ENCODE assay signal across 24 cellular contexts in genomic region chr1:170732262-170732595, GRCh38.
DNase-seq lines count a peak whose midpoint lies in the region; ATAC-seq and TF ChIP-seq lines count a peak whose summit lies in the region.
"Had no signal": no experiment of that assay in that cellular context is flagged by ENCODE, and none has a peak within 500 bp of the region (broad histone marks: within the 10 kb centered on the region; RNA-seq: fewer than 3 reads in every experiment).

No MANE protein-coding gene starts in this region.

- DNase-seq in DMS 273 (lab: John Stamatoyannopoulos, UW; ENCODE audit: unreplicated experiment) (peak; percentile 40), DMS 273 treated with DMSO at 0.1 percent for 48 hours (lab: John Stamatoyannopoulos, UW) (no peak), amniotic stem cell (lab: John Stamatoyannopoulos, UW) (peak; percentile 21), heart left ventricle (peak in 1 of 5 donors; percentile 27), body of pancreas (no peak)
- DNase-seq: activated CD4-positive, alpha-beta T cell treated with anti-CD3 and anti-CD28 coated beads, Interleukin-2, amount 10 ng/mL, durations not matched to agents 7 days and 5 days; activated naive CD4-positive, alpha-beta T cell treated with anti-CD3 and anti-CD28 coated beads, Interleukin-2, amount 10 ng/mL, durations not matched to agents 7 days and 5 days; CD8-positive, alpha-beta T cell; effector CD4-positive, alpha-beta T cell; MG63; naive thymus-derived CD8-positive, alpha-beta T cell; NCI-H1694 treated with DMSO at 0.1 percent for 48 hours; NCI-H526 treated with DMSO at 0.1 percent for 48 hours; PC-3; stimulated activated naive CD8-positive, alpha-beta T cell treated with anti-CD3 and anti-CD28 coated beads, Interleukin-15, Interleukin-2, amounts not matched to agents 100 U/mL and 50 U/mL, for 24 hours; trophoblast cell had no signal

- WGBS in heart left ventricle, 4 donors, result 14 to 28% (median 20%) methylated on average over 2 of the region's 2 CpGs
- 37 to 38% methylated on average over 2 of the region's 2 CpGs for WGBS in body of pancreas, 2 donors

- TF ChIP-seq CTCF in heart left ventricle (IDR thresholded peaks at IDR 0.05) (no peak), body of pancreas (IDR thresholded peaks at IDR 0.05) (no peak)

- TF ChIP-seq POLR2A in heart left ventricle (IDR thresholded peaks at IDR 0.05) (no peak), body of pancreas (IDR thresholded peaks at IDR 0.05) (no peak)

- intact Hi-C loops in heart left ventricle (cut with DNase I) (loop anchor here in 3 of 10 donors (5.0 to 10.0 kb wide), 2 partner anchors 35 to 197 kb away; partner anchors contain the start of gene GORAB (in 1 of the 3)), body of pancreas (cut with DNase I) (no loop called here)

- H3K27ac ChIP-seq in heart left ventricle (peak overlapping the region in 9 of 12 donors; percentile 3 to 79 (median 55)), skeletal muscle tissue (ENCODE audit: low read depth, low read length) (peak overlapping the region; percentile 97), body of pancreas (no peak overlapping the region)
- H3K27ac ChIP-seq: 22Rv1, prostate gland, SK-N-MC had no signal

- H3K9me3 ChIP-seq in heart left ventricle (no peaks in the 10 kb centered on the region), skeletal muscle tissue (ENCODE audit: control insufficient read depth in 3 of 3, low read length in 3 of 3) (no peaks in the 10 kb centered on the region), body of pancreas (no peaks in the 10 kb centered on the region)
- H3K9me3 ChIP-seq: breast epithelium, HAP-1, MG63, prostate gland had no signal

- H3K4me1 ChIP-seq in heart left ventricle (peaks cover 0 to 60% (median 38%) of the 10 kb centered on the region in 12 donors), skeletal muscle tissue (ENCODE audit: control insufficient read depth in 3 of 3, insufficient read depth in 3 of 3, low read length in 3 of 3) (peaks cover 29 to 53% (median 52%) of the 10 kb centered on the region in 3 donors), body of pancreas (no peaks in the 10 kb centered on the region)
- H3K4me1 ChIP-seq: breast epithelium, HAP-1, prostate gland had no signal

- H3K27me3 ChIP-seq in heart left ventricle (no peaks in the 10 kb centered on the region), skeletal muscle tissue (ENCODE audit: control insufficient read depth in 3 of 3, insufficient read depth in 3 of 3, low read length in 3 of 3) (no peaks in the 10 kb centered on the region), body of pancreas (no peaks in the 10 kb centered on the region)
- H3K27me3 ChIP-seq: breast epithelium, MG63 had no signal

- H3K36me3 ChIP-seq in heart left ventricle, result peaks cover 0 to 31% (median 0%) of the 10 kb centered on the region in 9 donors
- H3K36me3 ChIP-seq in skeletal muscle tissue (ENCODE audit: control insufficient read depth in 3 of 3, insufficient read depth in 3 of 3, low read length in 3 of 3), result peaks cover 0 to under 1% (median 0%) of the 10 kb centered on the region in 3 donors
- no peaks in the 10 kb centered on the region for H3K36me3 ChIP-seq in body of pancreas (replicated peaks in 1 of 2; ENCODE audit: insufficient read depth in 1 of 2, low read depth in 2 of 2)
- H3K36me3 ChIP-seq: breast epithelium, HAP-1, MG63, prostate gland had no signal

- H3K9ac ChIP-seq in skeletal muscle tissue (ENCODE audit: low read depth in 1 of 3, low read length in 3 of 3), result no peak overlapping the region

- H3K4me3 ChIP-seq in heart left ventricle (no peak overlapping the region), skeletal muscle tissue (ENCODE audit: low read length in 3 of 3) (no peak overlapping the region), body of pancreas (no peak overlapping the region)
- H3K4me3 ChIP-seq: breast epithelium, HAP-1, MG63, prostate gland, SK-N-MC had no signal

- peak in 1 of 4 donors; percentile 29 for ATAC-seq in heart left ventricle
- ATAC-seq in GM21786 (IDR thresholded peaks at IDR 0.05; ENCODE audit: unreplicated experiment), result no peak
- no peak for ATAC-seq in GM21360 (IDR thresholded peaks at IDR 0.05; ENCODE audit: unreplicated experiment)
- ATAC-seq in body of pancreas, result no peak
- ATAC-seq: CD8-positive, alpha-beta T cell; naive thymus-derived CD8-positive, alpha-beta T cell; PC-3; stimulated activated naive CD8-positive, alpha-beta T cell treated with anti-CD3 and anti-CD28 coated beads, Interleukin-15, Interleukin-2, amounts not matched to agents 100 U/mL and 50 U/mL, for 24 hours had no signal

Comparison
In these comparisons a context has a peak if more than half of its experiments do, and no peak if none do; other contexts are left out.
1. DNase-seq: peak in DMS 273 (single experiment) and amniotic stem cell (single experiment); none in DMS 273 treated with DMSO at 0.1 percent for 48 hours (single experiment) and body of pancreas (0 of 4).
2. H3K27ac ChIP-seq: peak in heart left ventricle (9 of 12) and skeletal muscle tissue (single experiment); none in body of pancreas (0 of 4).